Comparison of ENCODE assay signal across 8 cellular contexts in genomic region chr21:42496839-42497202, GRCh38. TPM values are rescaled to one million over a fixed set of nuclear protein-coding genes. Genes with fewer than 3 reads are reported as not detected.
DNase-seq lines count a peak whose midpoint lies in the region; ATAC-seq, FAIRE-seq and TF ChIP-seq lines count a peak whose summit lies in the region.

No MANE protein-coding gene starts in this region.

- DNase-seq in CD4-positive, alpha-beta T cell = no peak
- DNase-seq in Jurkat, Clone E6-1 (ENCODE audit: low read depth, low spot score) = no peak
- peak; percentile 64 for DNase-seq in cerebellar cortex (ENCODE audit: low spot score)
- DNase-seq in HTR-8/SVneo (ENCODE audit: insufficient read length, low spot score) = no peak
- DNase-seq in epidermal melanocyte (ENCODE audit: insufficient read length, low spot score) = no peak
- DNase-seq in effector CD8-positive, alpha-beta T cell (lab: John Stamatoyannopoulos, UW) = no peak

- H3K27ac ChIP-seq in CD4-positive, alpha-beta T cell (ENCODE audit: low read depth, low read length) = peak overlapping the region; percentile 26
- peak overlapping the region; percentile 13 for H3K27ac ChIP-seq in mesodermal cell (ENCODE audit: low read depth, low read length, severe bottlenecking)

- no peaks in the 10 kb centered on the region for H3K27me3 ChIP-seq in CD4-positive, alpha-beta T cell (ENCODE audit: control insufficient read depth, insufficient read depth, low read length)

- peaks cover 24% of the 10 kb centered on the region for H3K4me1 Mint-ChIP-seq in CD4-positive, alpha-beta T cell (ENCODE audit: low read depth)

- peak overlapping the region; percentile 84 for H3K27ac Mint-ChIP-seq in CD4-positive, alpha-beta T cell

- no peaks in the 10 kb centered on the region for H3K36me3 Mint-ChIP-seq in CD4-positive, alpha-beta T cell (ENCODE audit: low read depth)

- intact Hi-C loops in CD4-positive, alpha-beta T cell (cut with DNase I, micrococcal nuclease) = loop anchor here (1.0 to 5.0 kb wide), 4 partner anchors 14 to 395 kb away; partner anchors contain the start of gene NDUFV3 (in 1 of the 2)

- no peaks in the 10 kb centered on the region for H3K4me1 ChIP-seq in mesodermal cell (ENCODE audit: control insufficient read depth, insufficient read depth, low read length, poor library complexity, severe bottlenecking)

- ATAC-seq in CD4-positive, alpha-beta T cell (ENCODE audit: poor library complexity) = no peak
- no peak for ATAC-seq in HG02840 (IDR thresholded peaks at IDR 0.05; ENCODE audit: low FRiP score, unreplicated experiment)

- no peaks in the 10 kb centered on the region for H3K27me3 Mint-ChIP-seq in CD4-positive, alpha-beta T cell

- no peak for TF ChIP-seq CTCF in CD4-positive, alpha-beta T cell (IDR thresholded peaks at IDR 0.05)

- POLR2A ChIA-PET in CD4-positive, alpha-beta T cell (lab: Charles Lee) = interaction anchor here (1.8 to 2.7 kb wide), 2 partner anchors 17 to 31 kb away, joined by 7 to 14 read pairs; partner anchors contain the start of gene SLC37A1

- no peaks in the 10 kb centered on the region for H3K36me3 ChIP-seq in mesodermal cell (ENCODE audit: control insufficient read depth, insufficient read depth, low read length)

- 22 to 24% methylated on average over 15 to 16 of the region's 19 CpGs for WGBS in mesodermal cell (ENCODE audit: insufficient coverage in 2 of 2), 2 experiments

- H3K4me3 Mint-ChIP-seq in CD4-positive, alpha-beta T cell = peak overlapping the region; percentile 89

- CTCF ChIA-PET in CD4-positive, alpha-beta T cell (lab: Charles Lee) = no interaction called here

- peak overlapping the region; percentile 77 for H3K4me3 ChIP-seq in Jurkat, Clone E6-1 (ENCODE audit: low read length)
- H3K4me3 ChIP-seq in mesodermal cell (ENCODE audit: extremely low read depth, insufficient read depth, low read length, poor library complexity, severe bottlenecking) = peak overlapping the region; percentile 55

- FAIRE-seq in HTR-8/SVneo (lab: Jason Lieb, UNC) = no peak

- H3K9me3 ChIP-seq in CD4-positive, alpha-beta T cell (ENCODE audit: control insufficient read depth, low read length) = no peaks in the 10 kb centered on the region
- H3K9me3 ChIP-seq in mesodermal cell (ENCODE audit: control insufficient read depth, low read length) = no peaks in the 10 kb centered on the region

- H3K9me3 Mint-ChIP-seq in CD4-positive, alpha-beta T cell = no peaks in the 10 kb centered on the region

RNA-seq across cellular contexts. Expression of gene RSPH1, which starts 0.8 kb away (rescaled TPM):
- under 1 TPM; 0.34 to 0.38 TPM for total RNA-seq in CD4-positive, alpha-beta T cell
- not detected for polyA plus RNA-seq in Jurkat, Clone E6-1 (2012; ENCODE audit: insufficient read depth, insufficient read length)
- not detected for polyA plus RNA-seq in mesodermal cell (2013, experiment 1 of 2)
- not detected for polyA plus RNA-seq in mesodermal cell (2013, experiment 2 of 2)

RNA-seq across cellular contexts. Expression of gene SLC37A1, which starts 16.8 kb away (rescaled TPM):
- total RNA-seq in CD4-positive, alpha-beta T cell = 10 to 100 TPM; 16.4 to 16.7 TPM
- 13.1 TPM for polyA plus RNA-seq in Jurkat, Clone E6-1 (2012; ENCODE audit: insufficient read depth, insufficient read length)
- polyA plus RNA-seq in mesodermal cell (2013, experiment 1 of 2) = 2.8 TPM
- 2.6 TPM for polyA plus RNA-seq in mesodermal cell (2013, experiment 2 of 2)
